ENCODE assay signal across 11 cellular contexts in the genomic region with DNA sequence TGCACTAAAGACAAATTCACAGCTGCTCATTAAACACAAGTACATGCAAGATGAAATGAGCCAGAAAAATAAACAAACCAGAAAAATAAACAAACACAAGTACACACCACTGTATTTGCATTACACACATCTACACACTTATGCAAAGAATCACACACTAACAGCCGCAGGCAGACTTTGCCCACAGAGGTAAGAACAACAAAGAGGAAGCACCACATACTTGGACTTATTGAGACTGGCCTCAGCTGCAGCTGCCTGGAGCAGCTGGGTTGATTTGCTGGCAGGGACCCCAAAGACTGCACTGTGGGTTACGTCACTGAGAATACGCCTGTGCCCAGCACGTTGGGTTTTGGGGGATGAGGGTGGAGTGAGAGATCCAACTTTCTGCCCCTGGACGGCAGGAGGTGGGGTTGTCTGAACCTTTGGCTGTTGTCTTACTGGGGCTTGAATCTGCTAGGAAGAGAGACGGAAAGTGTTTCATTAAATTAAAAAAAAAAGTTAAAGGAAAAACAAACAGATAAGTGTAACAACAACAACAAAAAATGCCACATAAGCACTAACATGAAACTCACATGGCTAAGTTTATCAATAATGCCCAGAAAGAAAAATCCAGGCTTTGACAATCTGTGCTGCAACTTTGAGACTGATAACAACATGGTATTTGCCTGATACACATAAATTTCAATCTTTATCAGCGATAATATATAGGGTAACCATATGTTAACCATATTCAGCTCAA.
DNase-seq lines count a peak whose midpoint lies in the region; ATAC-seq and TF ChIP-seq lines count a peak whose summit lies in the region.
"Had no signal": no experiment of that assay in that cellular context is flagged by ENCODE, and none has a peak within 500 bp of the region (broad histone marks: within the 10 kb centered on the region; RNA-seq: fewer than 3 reads in every experiment).

No MANE protein-coding gene starts in this region.

- DNase-seq in DMS79 (lab: John Stamatoyannopoulos, UW) (peak; percentile 86), NCI-H345 treated with DMSO at 0.1 percent for 48 hours (lab: John Stamatoyannopoulos, UW; ENCODE audit: unreplicated experiment) (peak; percentile 3), nucleus accumbens (lab: John Stamatoyannopoulos, UW) (peak in 45 of 56 donors; percentile 2 to 80 (median 39)), osteocyte (ENCODE audit: extremely low spot score, unreplicated experiment) (no peak), germinal center (ENCODE audit: low spot score) (no peak), H4 (ENCODE audit: low spot score) (no peak)
- DNase-seq in central memory CD8-positive, alpha-beta T cell (ENCODE audit: low spot score in 2 of 2) = no peak
- no peak for DNase-seq in effector memory CD4-positive, alpha-beta T cell
- DNase-seq: central memory CD4-positive, alpha-beta T cell; GOT3 had no signal

- peaks cover 81% of the 10 kb centered on the region for H3K36me3 ChIP-seq in effector memory CD4-positive, alpha-beta T cell (ENCODE audit: control insufficient read depth, insufficient read depth, low read length)

- no peak overlapping the region for H3K4me3 Mint-ChIP-seq in central memory CD8-positive, alpha-beta T cell
- no peak overlapping the region for H3K4me3 Mint-ChIP-seq in osteocyte (ENCODE audit: unreplicated experiment)

- no peaks in the 10 kb centered on the region for H3K9me3 Mint-ChIP-seq in central memory CD8-positive, alpha-beta T cell
- peaks cover 4% of the 10 kb centered on the region for H3K9me3 Mint-ChIP-seq in osteocyte (ENCODE audit: unreplicated experiment)

- no peak for TF ChIP-seq CTCF in osteocyte (IDR thresholded peaks at IDR 0.05)

- ATAC-seq in central memory CD8-positive, alpha-beta T cell (replicated peaks; ENCODE audit: extremely low read depth, poor library complexity, severe bottlenecking) = no peak

- H3K4me1 Mint-ChIP-seq in central memory CD8-positive, alpha-beta T cell = peaks cover 6% of the 10 kb centered on the region
- peaks cover 3% of the 10 kb centered on the region for H3K4me1 Mint-ChIP-seq in osteocyte (ENCODE audit: unreplicated experiment)

- no peaks in the 10 kb centered on the region for H3K4me1 ChIP-seq in effector memory CD4-positive, alpha-beta T cell (ENCODE audit: control insufficient read depth, insufficient read depth, low read length, poor library complexity, severe bottlenecking)

- H3K27me3 Mint-ChIP-seq in central memory CD8-positive, alpha-beta T cell = no peaks in the 10 kb centered on the region
- no peaks in the 10 kb centered on the region for H3K27me3 Mint-ChIP-seq in osteocyte (ENCODE audit: unreplicated experiment)

- no peaks in the 10 kb centered on the region for H3K9me3 ChIP-seq in effector memory CD4-positive, alpha-beta T cell (ENCODE audit: control insufficient read depth, low read length)
- H3K9me3 ChIP-seq: thoracic aorta had no signal

- H3K36me3 Mint-ChIP-seq in central memory CD8-positive, alpha-beta T cell (ENCODE audit: insufficient read depth) = peaks cover 78% of the 10 kb centered on the region
- peaks cover 78% of the 10 kb centered on the region for H3K36me3 Mint-ChIP-seq in osteocyte (ENCODE audit: unreplicated experiment)

- H3K4me3 ChIP-seq in effector memory CD4-positive, alpha-beta T cell (ENCODE audit: insufficient read depth, low read depth, low read length, poor library complexity, severe bottlenecking) = no peak overlapping the region
- H3K4me3 ChIP-seq: thoracic aorta had no signal

- no peaks in the 10 kb centered on the region for H3K27me3 ChIP-seq in effector memory CD4-positive, alpha-beta T cell (replicated peaks; ENCODE audit: control insufficient read depth, insufficient read depth, low read length, poor library complexity, severe bottlenecking)

- H3K27ac Mint-ChIP-seq in central memory CD8-positive, alpha-beta T cell (ENCODE audit: low read depth) = peak overlapping the region; percentile 75
- no peak overlapping the region for H3K27ac Mint-ChIP-seq in osteocyte (ENCODE audit: unreplicated experiment)

- no peak overlapping the region for H3K27ac ChIP-seq in effector memory CD4-positive, alpha-beta T cell (ENCODE audit: insufficient read depth, low read length, poor library complexity, severe bottlenecking)
- H3K27ac ChIP-seq: thoracic aorta had no signal

Comparison
In these comparisons a context has a peak if more than half of its experiments do, and no peak if none do; other contexts are left out.
1. DNase-seq: peak in DMS79 (single experiment), NCI-H345 treated with DMSO at 0.1 percent for 48 hours (single experiment) and nucleus accumbens (45 of 56); none in central memory CD8-positive, alpha-beta T cell (0 of 2), osteocyte (single experiment), germinal center (single experiment), H4 (single experiment) and effector memory CD4-positive, alpha-beta T cell (0 of 3).